In the genomic region with DNA sequence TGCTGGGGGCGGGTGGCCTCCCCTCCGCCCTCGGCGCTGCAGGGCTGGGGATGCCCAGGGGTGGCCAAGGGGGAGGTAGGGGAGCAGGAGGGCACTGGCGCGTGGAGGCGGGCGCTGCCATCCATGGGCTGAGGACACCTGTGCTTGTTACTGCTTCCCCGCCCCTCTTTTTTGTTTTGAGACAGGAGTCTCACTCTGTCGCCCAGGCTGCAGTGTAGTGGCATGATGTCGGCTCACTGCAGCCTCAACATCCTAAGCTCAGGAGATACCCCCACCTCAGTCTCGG, we compare ENCODE assay signal across 8 cellular contexts. TPM values are rescaled to one million over a fixed set of nuclear protein-coding genes. Genes with fewer than 3 reads are reported as not detected.
DNase-seq lines count a peak whose midpoint lies in the region; ATAC-seq and TF ChIP-seq lines count a peak whose summit lies in the region.

No MANE protein-coding gene starts in this region.

- peak overlapping the region; percentile 21 to 93 for H3K4me3 ChIP-seq in gastroesophageal sphincter
- peak overlapping the region; percentile 62 for H3K4me3 ChIP-seq in skeletal muscle satellite cell (ENCODE audit: low read length)

- peaks cover 9% of the 10 kb centered on the region for H3K4me1 Mint-ChIP-seq in CD4-positive, alpha-beta T cell (ENCODE audit: low read depth)

- no peaks in the 10 kb centered on the region for H3K36me3 Mint-ChIP-seq in CD4-positive, alpha-beta T cell (ENCODE audit: low read depth)

- H3K4me1 ChIP-seq in gastroesophageal sphincter (peaks cover 4 to 49% (median 29%) of the 10 kb centered on the region in 3 donors), skeletal muscle satellite cell (ENCODE audit: control insufficient read depth, insufficient read depth, low read length) (peaks cover 17% of the 10 kb centered on the region)

- H3K27ac Mint-ChIP-seq in CD4-positive, alpha-beta T cell, result no peak overlapping the region

- intact Hi-C loops in CD4-positive, alpha-beta T cell (cut with DNase I, micrococcal nuclease), result loop anchor here in 1 of 2 experiments (2.0 kb wide), 1 partner anchor 93 kb away; no protein-coding TSS in a partner anchor

- no peaks in the 10 kb centered on the region for H3K9me3 Mint-ChIP-seq in CD4-positive, alpha-beta T cell

- no peak for TF ChIP-seq POLR2A in gastroesophageal sphincter (IDR thresholded peaks at IDR 0.05)

- H3K36me3 ChIP-seq in gastroesophageal sphincter (peaks cover 0 to 6% of the 10 kb centered on the region in 2 donors), skeletal muscle satellite cell (ENCODE audit: insufficient read depth, low read length) (peaks cover 1% of the 10 kb centered on the region)

- H3K9ac ChIP-seq in skeletal muscle satellite cell (ENCODE audit: low read depth, low read length), result no peak overlapping the region

- ATAC-seq in CD4-positive, alpha-beta T cell (ENCODE audit: poor library complexity), result peak; percentile 63
- peak; percentile 33 for ATAC-seq in GM21576 (IDR thresholded peaks at IDR 0.05; ENCODE audit: unreplicated experiment)
- no peak for ATAC-seq in gastroesophageal sphincter

- H3K9me3 ChIP-seq in CD4-positive, alpha-beta T cell (ENCODE audit: control insufficient read depth, low read length), result no peaks in the 10 kb centered on the region
- H3K9me3 ChIP-seq in gastroesophageal sphincter (no peaks in the 10 kb centered on the region), skeletal muscle satellite cell (replicated peaks; ENCODE audit: low read length) (no peaks in the 10 kb centered on the region)

- H3K27ac ChIP-seq in CD4-positive, alpha-beta T cell (ENCODE audit: low read depth, low read length), result no peak overlapping the region
- H3K27ac ChIP-seq in RWPE1, result peak overlapping the region; percentile 90
- peak overlapping the region; percentile 54 to 96 (median 91) for H3K27ac ChIP-seq in gastroesophageal sphincter

- POLR2A ChIA-PET in CD4-positive, alpha-beta T cell (lab: Charles Lee), result interaction anchor here (1.3 to 2.2 kb wide), 2 partner anchors 76 to 232 kb away, joined by 3 to 5 read pairs; partner anchors contain the start of genes FTH1 and INCENP
- POLR2A ChIA-PET in RWPE1 (lab: Yijun Ruan, JAX; ENCODE audit: low non-redundant PET), result no interaction called here

- TF ChIP-seq EP300 in gastroesophageal sphincter (IDR thresholded peaks at IDR 0.05), result no peak

- TF ChIP-seq CTCF in CD4-positive, alpha-beta T cell (IDR thresholded peaks at IDR 0.05), result no peak
- TF ChIP-seq CTCF in RWPE1 (conservative IDR thresholded peaks at IDR 0.05; ENCODE audit: low read depth), result no peak
- TF ChIP-seq CTCF in gastroesophageal sphincter (IDR thresholded peaks at IDR 0.05), result no peak

- WGBS in gastroesophageal sphincter (ENCODE audit: low coverage in 1 of 2), 2 donors, result 50 to 60% methylated on average over 1 to 3 of the region's 12 CpGs

- H3K4me3 Mint-ChIP-seq in CD4-positive, alpha-beta T cell, result peak overlapping the region; percentile 71

- H3K27me3 ChIP-seq in CD4-positive, alpha-beta T cell (ENCODE audit: control insufficient read depth, insufficient read depth, low read length), result no peaks in the 10 kb centered on the region
- H3K27me3 ChIP-seq in gastroesophageal sphincter, result no peaks in the 10 kb centered on the region
- no peaks in the 10 kb centered on the region for H3K27me3 ChIP-seq in skeletal muscle satellite cell (ENCODE audit: control insufficient read depth, insufficient read depth, low read length)

- no peaks in the 10 kb centered on the region for H3K27me3 Mint-ChIP-seq in CD4-positive, alpha-beta T cell

- H3K4me2 ChIP-seq in skeletal muscle satellite cell (ENCODE audit: low read length), result peak overlapping the region; percentile 78

- in situ Hi-C loops in KBM-7 (cut with MboI; ENCODE audit: low pct_unique_long_range_greater_than_20kb, low sequenced_read_pairs), result loop anchor here (10.0 kb wide), 1 partner anchor 53 kb away; no protein-coding TSS in a partner anchor

- peak in 1 of 10 experiments; percentile 18 for DNase-seq in CD4-positive, alpha-beta T cell
- DNase-seq in RWPE1 (ENCODE audit: low spot score) (no peak), cortex of kidney (lab: John Stamatoyannopoulos, UW) (no peak), KBM-7 (no peak), HK-2 (ENCODE audit: unreplicated experiment) (no peak)

- CTCF ChIA-PET in CD4-positive, alpha-beta T cell (lab: Charles Lee), result interaction anchor here (1.6 to 2.9 kb wide), 2 partner anchors 190 to 216 kb away, joined by 7 to 13 read pairs; no protein-coding TSS in a partner anchor
- CTCF ChIA-PET in RWPE1 (lab: Yijun Ruan, JAX), result interaction anchor here (0.6 kb wide), 1 partner anchor 262 kb away, joined by 3 read pairs; no protein-coding TSS in a partner anchor

RNA-seq across cellular contexts. Expression of gene FADS3, which starts 0.7 kb away (rescaled TPM):
- total RNA-seq in CD4-positive, alpha-beta T cell, result 1 to 10 TPM; 6.9 TPM
- 10 to 100 TPM; 41.6 to 81.6 (median 60.5) TPM for total RNA-seq in gastroesophageal sphincter
- total RNA-seq in skeletal muscle satellite cell (2012; rRNA removed), result 88.2 and 105 TPM in 2 replicates

RNA-seq across cellular contexts. Expression of gene RAB3IL1, which starts 25.3 kb away (rescaled TPM):
- total RNA-seq in CD4-positive, alpha-beta T cell, result not detected
- total RNA-seq in gastroesophageal sphincter, result 10 to 100 TPM; 11.5 to 22.1 (median 14.7) TPM
- total RNA-seq in skeletal muscle satellite cell (2012; rRNA removed), result 6.6 and 56.8 TPM in 2 replicates

RNA-seq across cellular contexts. Expression of gene BEST1, which starts 58.1 kb away (rescaled TPM):
- under 1 TPM; 0.14 to 0.25 TPM for total RNA-seq in CD4-positive, alpha-beta T cell
- 1 to 10 TPM; 3.0 to 4.0 (median 3.4) TPM for total RNA-seq in gastroesophageal sphincter
- 3.1 and 6.6 TPM in 2 replicates for total RNA-seq in skeletal muscle satellite cell (2012; rRNA removed)

Comparison
In these comparisons a context has a peak if more than half of its experiments do, and no peak if none do; other contexts are left out.
1. RNA of gene FADS3, which starts 0.7 kb away (total RNA-seq): 41.6 to 81.6 TPM in gastroesophageal sphincter; 6.9 TPM in CD4-positive, alpha-beta T cell; every median in the first group is over 4 times any median in the second.
2. RNA of gene RAB3IL1, which starts 25.3 kb away (total RNA-seq): 11.5 to 22.1 TPM in gastroesophageal sphincter; not detected in CD4-positive, alpha-beta T cell; every median in the first group is over 10 times any median in the second.